In the genomic region with DNA sequence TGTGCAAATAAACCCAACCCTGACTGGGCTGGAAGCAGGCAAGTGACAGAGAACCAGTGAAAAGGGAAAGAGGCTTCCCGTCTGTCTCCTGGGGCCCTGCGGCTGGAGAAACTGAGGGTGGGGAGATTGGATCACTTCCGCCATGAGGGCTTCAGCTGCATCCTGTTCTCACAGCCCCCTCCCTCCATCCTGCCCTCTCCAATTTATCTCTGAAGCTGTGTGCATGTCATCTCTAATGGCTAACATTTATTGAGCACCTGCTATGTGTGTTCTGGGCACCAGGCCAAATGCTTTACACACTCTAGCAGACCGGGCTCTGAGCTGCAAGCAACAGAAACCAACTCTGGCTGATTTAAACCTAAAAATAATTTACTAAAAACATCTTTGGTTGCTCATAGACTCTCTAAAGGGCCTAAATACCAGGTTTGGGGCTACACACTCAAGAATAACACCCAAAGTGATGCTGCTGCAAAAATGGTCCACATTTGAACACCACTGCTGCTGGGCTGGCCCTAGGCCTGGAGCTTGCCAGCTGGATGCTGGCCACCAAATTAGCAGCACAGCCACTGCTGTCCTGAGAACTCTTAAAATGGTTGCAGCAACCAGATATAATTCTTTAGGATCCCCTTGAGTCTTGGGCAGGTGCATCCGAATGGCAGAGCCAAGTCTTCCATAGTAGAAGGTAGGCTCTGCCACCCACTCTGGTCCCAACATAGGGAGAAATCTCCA, we compare ENCODE assay signal across 16 cellular contexts.
DNase-seq lines count a peak whose midpoint lies in the region; ATAC-seq and TF ChIP-seq lines count a peak whose summit lies in the region.
"Had no signal": no experiment of that assay in that cellular context is flagged by ENCODE, and none has a peak within 500 bp of the region (broad histone marks: within the 10 kb centered on the region; RNA-seq: fewer than 3 reads in every experiment).

No MANE protein-coding gene starts in this region.

- H3K36me3 ChIP-seq in ascending aorta (no peaks in the 10 kb centered on the region), psoas muscle (ENCODE audit: insufficient read depth in 1 of 2, low read depth in 1 of 2) (no peaks in the 10 kb centered on the region)
- H3K36me3 ChIP-seq: uterus had no signal

- H3K27ac Mint-ChIP-seq in activated T-helper 17 cell treated with anti-CD3 and anti-CD28 coated beads, Interleukin-2, amount 50 U/mL, for 72 hours: no peak overlapping the region
- H3K27ac Mint-ChIP-seq: B cell; naive thymus-derived CD4-positive, alpha-beta T cell had no signal

- no peak overlapping the region for H3K4me3 Mint-ChIP-seq in activated T-helper 17 cell treated with anti-CD3 and anti-CD28 coated beads, Interleukin-2, amount 50 U/mL, for 72 hours
- H3K4me3 Mint-ChIP-seq: B cell; naive thymus-derived CD4-positive, alpha-beta T cell had no signal

- H3K4me3 ChIP-seq in GM12865 (ENCODE audit: low read depth, low read length) (no peak overlapping the region), ascending aorta (no peak overlapping the region), psoas muscle (no peak overlapping the region)
- H3K4me3 ChIP-seq: uterus had no signal

- H3K27ac ChIP-seq in ascending aorta (no peak overlapping the region), psoas muscle (no peak overlapping the region)
- H3K27ac ChIP-seq: uterus had no signal

- ATAC-seq in HG02870 (IDR thresholded peaks at IDR 0.05; ENCODE audit: unreplicated experiment): no peak
- no peak for ATAC-seq in activated T-helper 17 cell treated with anti-CD3 and anti-CD28 coated beads, Interleukin-2, amount 50 U/mL, for 72 hours (replicated peaks)
- ATAC-seq in psoas muscle: no peak
- ATAC-seq: naive thymus-derived CD4-positive, alpha-beta T cell had no signal

- no peaks in the 10 kb centered on the region for H3K4me1 Mint-ChIP-seq in activated T-helper 17 cell treated with anti-CD3 and anti-CD28 coated beads, Interleukin-2, amount 50 U/mL, for 72 hours
- H3K4me1 Mint-ChIP-seq: B cell; naive thymus-derived CD4-positive, alpha-beta T cell had no signal

- peaks cover 8% of the 10 kb centered on the region for H3K27me3 Mint-ChIP-seq in activated T-helper 17 cell treated with anti-CD3 and anti-CD28 coated beads, Interleukin-2, amount 50 U/mL, for 72 hours

- H3K9me3 Mint-ChIP-seq in activated T-helper 17 cell treated with anti-CD3 and anti-CD28 coated beads, Interleukin-2, amount 50 U/mL, for 72 hours: no peaks in the 10 kb centered on the region

- intact Hi-C loops in ascending aorta (cut with DNase I) (no loop called here), psoas muscle (cut with DNase I) (no loop called here)

- H3K4me1 ChIP-seq in ascending aorta (peaks cover 0 to 12% of the 10 kb centered on the region in 2 donors), psoas muscle (no peaks in the 10 kb centered on the region)
- H3K4me1 ChIP-seq: uterus had no signal

- H3K9me3 ChIP-seq in ascending aorta: no peaks in the 10 kb centered on the region
- H3K9me3 ChIP-seq in psoas muscle: no peaks in the 10 kb centered on the region
- H3K9me3 ChIP-seq: uterus had no signal

- no peaks in the 10 kb centered on the region for H3K36me3 Mint-ChIP-seq in activated T-helper 17 cell treated with anti-CD3 and anti-CD28 coated beads, Interleukin-2, amount 50 U/mL, for 72 hours (ENCODE audit: low read depth)
- H3K36me3 Mint-ChIP-seq: naive thymus-derived CD4-positive, alpha-beta T cell had no signal

- WGBS in psoas muscle, 3 donors: 48 to 57% (median 54%) methylated on average over 5 of the region's 5 CpGs

- no peaks in the 10 kb centered on the region for H3K27me3 ChIP-seq in ascending aorta
- no peaks in the 10 kb centered on the region for H3K27me3 ChIP-seq in psoas muscle (ENCODE audit: insufficient read depth in 3 of 3, low read length in 2 of 3)
- H3K27me3 ChIP-seq: uterus had no signal

- no peak for TF ChIP-seq CTCF in GM12865 (IDR thresholded peaks at IDR 0.05; ENCODE audit: insufficient read depth, low read depth, low read length, missing control alignments)
- no peak for TF ChIP-seq CTCF in ascending aorta (IDR thresholded peaks at IDR 0.05)
- TF ChIP-seq CTCF in psoas muscle (IDR thresholded peaks at IDR 0.05): no peak

- peak; percentile 30 for DNase-seq in COLO668 (lab: John Stamatoyannopoulos, UW; ENCODE audit: unreplicated experiment)
- DNase-seq in GM12865 (ENCODE audit: low read depth): peak; percentile 50
- peak; percentile 27 for DNase-seq in NCI-H2081 treated with DMSO at 0.1 percent for 48 hours (lab: John Stamatoyannopoulos, UW)
- DNase-seq in SHP77 (lab: John Stamatoyannopoulos, UW): peak; percentile 91 to 94
- no peak for DNase-seq in ascending aorta (ENCODE audit: low spot score in 2 of 2)
- DNase-seq in psoas muscle: no peak
- DNase-seq: activated CD4-positive, alpha-beta T cell treated with anti-CD3 and anti-CD28 coated beads for 4 hours; caudate nucleus; foreskin fibroblast; naive thymus-derived CD4-positive, alpha-beta T cell; NCI-H526 treated with DMSO at 0.1 percent for 48 hours; stimulated activated CD4-positive, alpha-beta T cell treated with anti-CD3 and anti-CD28 coated beads, Interleukin-15, amount 100 ng/mL, for 24 hours; uterus had no signal

Comparison
In these comparisons a context has a peak if more than half of its experiments do, and no peak if none do; other contexts are left out.
1. DNase-seq: peak in COLO668 (single experiment), GM12865 (single experiment), NCI-H2081 treated with DMSO at 0.1 percent for 48 hours (single experiment) and SHP77 (2 of 2); none in ascending aorta (0 of 2) and psoas muscle (0 of 2).